Comparison of ENCODE assay signal across 20 cellular contexts in genomic region chr10:14340051-14340744, GRCh38. TPM values are rescaled to one million over a fixed set of nuclear protein-coding genes. Genes with fewer than 3 reads are reported as not detected.
DNase-seq lines count a peak whose midpoint lies in the region; FAIRE-seq and TF ChIP-seq lines count a peak whose summit lies in the region.
"Had no signal": no experiment of that assay in that cellular context is flagged by ENCODE, and none has a peak within 500 bp of the region (broad histone marks: within the 10 kb centered on the region; RNA-seq: fewer than 3 reads in every experiment).

No MANE protein-coding gene starts in this region.

- H3K9me3 ChIP-seq in BLaER1 treated with 17β-estradiol and CSF1 and Interleukin-3, amounts not matched to agents 10 nM and 100 nM (replicated peaks in 1 of 11) = no peaks in the 10 kb centered on the region
- no peaks in the 10 kb centered on the region for H3K9me3 ChIP-seq in neural progenitor cell (ENCODE audit: low read depth)
- H3K9me3 ChIP-seq: BE2C, HAP-1 had no signal

- no peak for FAIRE-seq in GM12892 (lab: Jason Lieb, UNC)
- FAIRE-seq: A204.1, GM19239, HepG2 had no signal

- no peaks in the 10 kb centered on the region for H3K36me3 ChIP-seq in BLaER1 treated with 17β-estradiol and CSF1 and Interleukin-3, amounts not matched to agents 10 nM and 100 nM
- H3K36me3 ChIP-seq in mesendoderm (ENCODE audit: control insufficient read depth, insufficient read depth, low read length) (no peaks in the 10 kb centered on the region), neural progenitor cell (no peaks in the 10 kb centered on the region)
- H3K36me3 ChIP-seq: BE2C, HAP-1 had no signal

- H2BK15ac ChIP-seq in mesendoderm (replicated peaks; ENCODE audit: low read depth) = no peak overlapping the region

- H4K5ac ChIP-seq in mesendoderm (ENCODE audit: low read length) = no peak overlapping the region

- no peaks in the 10 kb centered on the region for H4K20me1 ChIP-seq in BLaER1 treated with 17β-estradiol and CSF1 and Interleukin-3, amounts not matched to agents 10 nM and 100 nM
- H4K20me1 ChIP-seq in neural progenitor cell (ENCODE audit: low read depth) = no peaks in the 10 kb centered on the region

- H3K4ac ChIP-seq in mesendoderm (ENCODE audit: low read depth, low read length) = no peak overlapping the region

- H3K27ac Mint-ChIP-seq in neural progenitor cell = peak overlapping the region; percentile 47
- H3K27ac Mint-ChIP-seq: CD4-positive, alpha-beta memory T cell; IgD-negative memory B cell had no signal

- H3F3A ChIP-seq in neural progenitor cell (ENCODE audit: low read depth) = no peaks in the 10 kb centered on the region

- H3K4me1 ChIP-seq in BLaER1 treated with 17β-estradiol and CSF1 and Interleukin-3, amounts not matched to agents 10 nM and 100 nM = peaks cover 0 to 41% (median 25%) of the 10 kb centered on the region in 10 experiments; a peak in 15 of 20 replicates
- no peaks in the 10 kb centered on the region for H3K4me1 ChIP-seq in mesendoderm (ENCODE audit: control insufficient read depth, low read depth, low read length)
- no peaks in the 10 kb centered on the region for H3K4me1 ChIP-seq in neural progenitor cell
- H3K4me1 ChIP-seq: BE2C, HAP-1 had no signal

- no peaks in the 10 kb centered on the region for H3K79me2 ChIP-seq in mesendoderm (ENCODE audit: control insufficient read depth, insufficient read depth, low read length)
- no peaks in the 10 kb centered on the region for H3K79me2 ChIP-seq in neural progenitor cell (ENCODE audit: low read depth)

- no peaks in the 10 kb centered on the region for H3K79me1 ChIP-seq in mesendoderm (ENCODE audit: low read length)

- peaks cover 2% of the 10 kb centered on the region for H3K27me3 Mint-ChIP-seq in neural progenitor cell (ENCODE audit: insufficient read depth, low read depth)

- no peak overlapping the region for H2BK120ac ChIP-seq in mesendoderm (ENCODE audit: low read depth, low read length)

- peak overlapping the region; percentile 18 for H3K23ac ChIP-seq in mesendoderm (ENCODE audit: low read length)

- H3K27ac ChIP-seq in BLaER1 treated with 17β-estradiol and CSF1 and Interleukin-3, amounts not matched to agents 10 nM and 100 nM = no peak overlapping the region
- no peak overlapping the region for H3K27ac ChIP-seq in mesendoderm (ENCODE audit: low read depth, low read length)
- no peak overlapping the region for H3K27ac ChIP-seq in neural progenitor cell

- DNase-seq in mesendoderm (no peak), neural progenitor cell (ENCODE audit: low spot score) (no peak), SKM-1 treated with dmso at 0.1 percent for 144 hours (lab: John Stamatoyannopoulos, UW; ENCODE audit: unreplicated experiment) (no peak), GM12892 (ENCODE audit: insufficient read length) (no peak)
- no peak for DNase-seq in stimulated activated CD4-positive, alpha-beta T cell treated with anti-CD3 and anti-CD28 coated beads, Interleukin-12 subunit alpha, Interleukin-12 subunit beta, amount 100 ng/mL, for 4 hours
- DNase-seq in stimulated activated CD4-positive, alpha-beta T cell treated with anti-CD3 and anti-CD28 coated beads, Interleukin-4, amount 100 ng/mL, for 1 hour = no peak
- DNase-seq: ACHN, BE2C, DMS153, DMS79 treated with DMSO at 0.1 percent for 48 hours, GF-D8 had no signal

- no peak overlapping the region for H3K18ac ChIP-seq in mesendoderm (ENCODE audit: low read length)

- no peak overlapping the region for H3K4me3 Mint-ChIP-seq in neural progenitor cell
- H3K4me3 Mint-ChIP-seq: CD14-positive monocyte; CD4-positive, alpha-beta memory T cell; IgD-negative memory B cell had no signal

- H4K8ac ChIP-seq in mesendoderm (ENCODE audit: low read depth, low read length) = no peak overlapping the region

- H2BK5ac ChIP-seq in mesendoderm (ENCODE audit: low read length) = no peak overlapping the region

- TF ChIP-seq POLR2A in GM12892 (IDR thresholded peaks at IDR 0.05; ENCODE audit: low read depth, low read length) = no peak

- H3K36me3 Mint-ChIP-seq in neural progenitor cell = no peaks in the 10 kb centered on the region
- H3K36me3 Mint-ChIP-seq: CD14-positive monocyte; CD4-positive, alpha-beta memory T cell; IgD-negative memory B cell had no signal

- H3K27me3 ChIP-seq in BLaER1 treated with 17β-estradiol and CSF1 and Interleukin-3, amounts not matched to agents 10 nM and 100 nM = no peaks in the 10 kb centered on the region
- no peaks in the 10 kb centered on the region for H3K27me3 ChIP-seq in mesendoderm (ENCODE audit: insufficient read depth, low read length, poor library complexity)
- no peaks in the 10 kb centered on the region for H3K27me3 ChIP-seq in neural progenitor cell

- H3K4me2 ChIP-seq in BLaER1 treated with 17β-estradiol and CSF1 and Interleukin-3, amounts not matched to agents 10 nM and 100 nM = peak overlapping the region in 8 of 11 experiments; percentile 21 to 79 (median 64); a peak in 15 of 22 replicates
- H3K4me2 ChIP-seq in mesendoderm (ENCODE audit: low read length) (no peak overlapping the region), neural progenitor cell (no peak overlapping the region)

- no peak for TF ChIP-seq CTCF in neural progenitor cell (IDR thresholded peaks at IDR 0.05)

- H3K4me1 Mint-ChIP-seq in neural progenitor cell = peaks cover 7% of the 10 kb centered on the region
- H3K4me1 Mint-ChIP-seq: CD14-positive monocyte had no signal

- H3K9ac ChIP-seq in BLaER1 treated with 17β-estradiol and CSF1 and Interleukin-3, amounts not matched to agents 10 nM and 100 nM = no peak overlapping the region
- H3K9ac ChIP-seq in mesendoderm (ENCODE audit: low read length) (no peak overlapping the region), neural progenitor cell (no peak overlapping the region)

- H2AFZ ChIP-seq in neural progenitor cell (replicated peaks) = no peak overlapping the region

- no peak overlapping the region for H3K4me3 ChIP-seq in BLaER1 treated with 17β-estradiol and CSF1 and Interleukin-3, amounts not matched to agents 10 nM and 100 nM
- H3K4me3 ChIP-seq in mesendoderm (ENCODE audit: low read length) = no peak overlapping the region
- no peak overlapping the region for H3K4me3 ChIP-seq in neural progenitor cell
- H3K4me3 ChIP-seq: HAP-1 had no signal

- no CpG with 5 or more reads among the region's 6 CpGs for WGBS in mesendoderm (ENCODE audit: extremely low coverage, insufficient coverage, low lambda C conversion rate)

- H2AK5ac ChIP-seq in mesendoderm (ENCODE audit: low read length) = no peak overlapping the region

- no peaks in the 10 kb centered on the region for H3K9me3 Mint-ChIP-seq in neural progenitor cell
- H3K9me3 Mint-ChIP-seq: CD14-positive monocyte; CD4-positive, alpha-beta memory T cell; IgD-negative memory B cell had no signal

- H3K56ac ChIP-seq in mesendoderm (ENCODE audit: low read length) = no peak overlapping the region

TF ChIP-seq in PFSK-1, 5 proteins besides CTCF, POLR2A, EP300 and RAD21:
- TF ChIP-seq TAF1 (IDR thresholded peaks at IDR 0.05; ENCODE audit: borderline replicate concordance, insufficient read depth, low read length) (no peak), SIN3A (IDR thresholded peaks at IDR 0.05; ENCODE audit: borderline replicate concordance, insufficient read depth, low read length) (no peak), POLR2AphosphoS5 (IDR thresholded peaks at IDR 0.05; ENCODE audit: low read depth, low read length) (no peak)
- TF ChIP-seq, protein P1, sequence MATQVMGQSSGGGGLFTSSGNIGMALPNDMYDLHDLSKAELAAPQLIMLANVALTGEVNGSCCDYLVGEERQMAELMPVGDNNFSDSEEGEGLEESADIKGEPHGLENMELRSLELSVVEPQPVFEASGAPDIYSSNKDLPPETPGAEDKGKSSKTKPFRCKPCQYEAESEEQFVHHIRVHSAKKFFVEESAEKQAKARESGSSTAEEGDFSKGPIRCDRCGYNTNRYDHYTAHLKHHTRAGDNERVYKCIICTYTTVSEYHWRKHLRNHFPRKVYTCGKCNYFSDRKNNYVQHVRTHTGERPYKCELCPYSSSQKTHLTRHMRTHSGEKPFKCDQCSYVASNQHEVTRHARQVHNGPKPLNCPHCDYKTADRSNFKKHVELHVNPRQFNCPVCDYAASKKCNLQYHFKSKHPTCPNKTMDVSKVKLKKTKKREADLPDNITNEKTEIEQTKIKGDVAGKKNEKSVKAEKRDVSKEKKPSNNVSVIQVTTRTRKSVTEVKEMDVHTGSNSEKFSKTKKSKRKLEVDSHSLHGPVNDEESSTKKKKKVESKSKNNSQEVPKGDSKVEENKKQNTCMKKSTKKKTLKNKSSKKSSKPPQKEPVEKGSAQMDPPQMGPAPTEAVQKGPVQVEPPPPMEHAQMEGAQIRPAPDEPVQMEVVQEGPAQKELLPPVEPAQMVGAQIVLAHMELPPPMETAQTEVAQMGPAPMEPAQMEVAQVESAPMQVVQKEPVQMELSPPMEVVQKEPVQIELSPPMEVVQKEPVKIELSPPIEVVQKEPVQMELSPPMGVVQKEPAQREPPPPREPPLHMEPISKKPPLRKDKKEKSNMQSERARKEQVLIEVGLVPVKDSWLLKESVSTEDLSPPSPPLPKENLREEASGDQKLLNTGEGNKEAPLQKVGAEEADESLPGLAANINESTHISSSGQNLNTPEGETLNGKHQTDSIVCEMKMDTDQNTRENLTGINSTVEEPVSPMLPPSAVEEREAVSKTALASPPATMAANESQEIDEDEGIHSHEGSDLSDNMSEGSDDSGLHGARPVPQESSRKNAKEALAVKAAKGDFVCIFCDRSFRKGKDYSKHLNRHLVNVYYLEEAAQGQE (IDR thresholded peaks at IDR 0.05; ENCODE audit: insufficient read depth in 1 of 2, low read depth in 2 of 2, low read length in 2 of 2) = peak; percentile 44 to 83; a peak in 2 of 4 replicates

RNA-seq across cellular contexts. Expression of gene FRMD4A, which starts 9.5 kb away (rescaled TPM):
- polyA plus RNA-seq in PFSK-1 (2012; ENCODE audit: insufficient read length, low read depth) = 48.0 TPM
- 25.4 TPM for polyA plus RNA-seq in mesendoderm (2013, experiment 1 of 2)
- polyA plus RNA-seq in mesendoderm (2013, experiment 2 of 2) = 32.2 TPM
- total RNA-seq in neural progenitor cell (ENCODE audit: low replicate concordance) = 20.2 and 22.6 TPM in 2 replicates
- polyA plus RNA-seq in GM12892 (2012; ENCODE audit: missing spikeins) = 25.9 TPM
- polyA plus RNA-seq: CD14-positive monocyte had no signal

Comparison
In these comparisons a context has a peak if more than half of its experiments do, and no peak if none do; other contexts are left out.
1. H3K4me2 ChIP-seq: peak in BLaER1 treated with 17β-estradiol and CSF1 and Interleukin-3, amounts not matched to agents 10 nM and 100 nM (8 of 11); none in mesendoderm (single experiment) and neural progenitor cell (single experiment).